In genomic region chr18:22933958-22934423, GRCh38 we compare ENCODE assay signal across 8 cellular contexts. TPM values are rescaled to one million over a fixed set of nuclear protein-coding genes. Genes with fewer than 3 reads are reported as not detected.
DNase-seq lines count a peak whose midpoint lies in the region; ATAC-seq and TF ChIP-seq lines count a peak whose summit lies in the region.

No MANE protein-coding gene starts in this region.

- 8 to 14% methylated on average over 12 to 17 of the region's 17 CpGs for WGBS in transverse colon (ENCODE audit: low coverage in 1 of 2), 2 donors

- ATAC-seq in HG03159 (IDR thresholded peaks at IDR 0.05; ENCODE audit: unreplicated experiment), result peak; percentile 11

- no peak for DNase-seq in activated naive CD4-positive, alpha-beta T cell treated with anti-CD3 and anti-CD28 coated beads for 36 hours
- DNase-seq in activated naive CD4-positive, alpha-beta T cell treated with anti-CD3 and anti-CD28 coated beads, Interleukin-2, amount 50 U/mL, for 16 hours, result no peak
- DNase-seq in activated T-helper 1 cell treated with anti-CD3 and anti-CD28 coated beads, Interleukin-12 subunit alpha, Interleukin-12 subunit beta, Interleukin-2, Interleukin-4 antibody, amounts not matched to agents 30 ng/mL and 10 ng/mL and 1 ng/mL, durations not matched to agents 14 hours and 24 hours and 36 hours (ENCODE audit: low spot score), result no peak
- DNase-seq in transverse colon (no peak), epidermal melanocyte (ENCODE audit: insufficient read length, low spot score) (no peak)
- no peak for DNase-seq in effector CD4-positive, alpha-beta T cell

- TF ChIP-seq EP300 in transverse colon (IDR thresholded peaks at IDR 0.05; ENCODE audit: low read depth), result no peak

- TF ChIP-seq POLR2A in transverse colon (IDR thresholded peaks at IDR 0.05), result no peak

- CTCF ChIA-PET in activated naive CD4-positive, alpha-beta T cell treated with anti-CD3 and anti-CD28 coated beads for 36 hours (lab: Charles Lee), result interaction anchor here (1.3 kb wide), 1 partner anchor 95 kb away, joined by 4 read pairs; no protein-coding TSS in a partner anchor

- peaks cover 14% of the 10 kb centered on the region for H3K4me1 Mint-ChIP-seq in activated naive CD4-positive, alpha-beta T cell treated with anti-CD3 and anti-CD28 coated beads for 36 hours (ENCODE audit: low read depth)
- peaks cover 46% of the 10 kb centered on the region for H3K4me1 Mint-ChIP-seq in activated T-helper 1 cell treated with anti-CD3 and anti-CD28 coated beads, Interleukin-12 subunit alpha, Interleukin-12 subunit beta, Interleukin-2, Interleukin-4 antibody, amounts not matched to agents 30 ng/mL and 10 ng/mL and 1 ng/mL, durations not matched to agents 14 hours and 24 hours and 36 hours (ENCODE audit: low read depth)

- H3K9me3 Mint-ChIP-seq in activated naive CD4-positive, alpha-beta T cell treated with anti-CD3 and anti-CD28 coated beads for 36 hours, result no peaks in the 10 kb centered on the region
- no peaks in the 10 kb centered on the region for H3K9me3 Mint-ChIP-seq in activated T-helper 1 cell treated with anti-CD3 and anti-CD28 coated beads, Interleukin-12 subunit alpha, Interleukin-12 subunit beta, Interleukin-2, Interleukin-4 antibody, amounts not matched to agents 30 ng/mL and 10 ng/mL and 1 ng/mL, durations not matched to agents 14 hours and 24 hours and 36 hours

- no peaks in the 10 kb centered on the region for H3K27me3 Mint-ChIP-seq in activated naive CD4-positive, alpha-beta T cell treated with anti-CD3 and anti-CD28 coated beads for 36 hours (ENCODE audit: low read depth)
- H3K27me3 Mint-ChIP-seq in activated T-helper 1 cell treated with anti-CD3 and anti-CD28 coated beads, Interleukin-12 subunit alpha, Interleukin-12 subunit beta, Interleukin-2, Interleukin-4 antibody, amounts not matched to agents 30 ng/mL and 10 ng/mL and 1 ng/mL, durations not matched to agents 14 hours and 24 hours and 36 hours (ENCODE audit: insufficient read depth), result peaks cover 3% of the 10 kb centered on the region

- H3K36me3 Mint-ChIP-seq in activated naive CD4-positive, alpha-beta T cell treated with anti-CD3 and anti-CD28 coated beads for 36 hours (ENCODE audit: low read depth), result peaks cover 34% of the 10 kb centered on the region
- peaks cover 15% of the 10 kb centered on the region for H3K36me3 Mint-ChIP-seq in activated T-helper 1 cell treated with anti-CD3 and anti-CD28 coated beads, Interleukin-12 subunit alpha, Interleukin-12 subunit beta, Interleukin-2, Interleukin-4 antibody, amounts not matched to agents 30 ng/mL and 10 ng/mL and 1 ng/mL, durations not matched to agents 14 hours and 24 hours and 36 hours (ENCODE audit: low read depth)

- H3K4me3 ChIP-seq in transverse colon, result peak overlapping the region; percentile 62 to 80 (median 66)

- TF ChIP-seq CTCF in transverse colon (IDR thresholded peaks at IDR 0.05), result no peak

- H3K4me3 Mint-ChIP-seq in activated naive CD4-positive, alpha-beta T cell treated with anti-CD3 and anti-CD28 coated beads for 36 hours, result peak overlapping the region; percentile 85
- peak overlapping the region; percentile 98 for H3K4me3 Mint-ChIP-seq in activated T-helper 1 cell treated with anti-CD3 and anti-CD28 coated beads, Interleukin-12 subunit alpha, Interleukin-12 subunit beta, Interleukin-2, Interleukin-4 antibody, amounts not matched to agents 30 ng/mL and 10 ng/mL and 1 ng/mL, durations not matched to agents 14 hours and 24 hours and 36 hours

- intact Hi-C loops in activated naive CD4-positive, alpha-beta T cell treated with anti-CD3 and anti-CD28 coated beads for 36 hours (cut with micrococcal nuclease), result loop anchor here (1.0 to 5.0 kb wide), 7 partner anchors 44 to 1192 kb away; partner anchors contain the start of genes CABLES1, MIB1 and RIOK3
- intact Hi-C loops in activated T-helper 1 cell treated with anti-CD3 and anti-CD28 coated beads, Interleukin-12 subunit alpha, Interleukin-12 subunit beta, Interleukin-2, Interleukin-4 antibody, amounts not matched to agents 30 ng/mL and 10 ng/mL and 1 ng/mL, durations not matched to agents 14 hours and 24 hours and 36 hours (cut with micrococcal nuclease), result loop anchor here (1.0 to 5.0 kb wide), 15 partner anchors 44 to 1332 kb away; partner anchors contain the start of genes ABHD3, ESCO1, MIB1 and NPC1
- intact Hi-C loops in transverse colon (cut with DNase I; ENCODE audit: low total_unique reads), result no loop called here

- no peaks in the 10 kb centered on the region for H3K27me3 ChIP-seq in layer of hippocampus (ENCODE audit: control insufficient read depth, insufficient read depth, low read length)
- no peaks in the 10 kb centered on the region for H3K27me3 ChIP-seq in transverse colon

- H3K9me3 ChIP-seq in transverse colon, result no peaks in the 10 kb centered on the region

- H3K27ac Mint-ChIP-seq in activated naive CD4-positive, alpha-beta T cell treated with anti-CD3 and anti-CD28 coated beads for 36 hours, result peak overlapping the region; percentile 93
- H3K27ac Mint-ChIP-seq in activated T-helper 1 cell treated with anti-CD3 and anti-CD28 coated beads, Interleukin-12 subunit alpha, Interleukin-12 subunit beta, Interleukin-2, Interleukin-4 antibody, amounts not matched to agents 30 ng/mL and 10 ng/mL and 1 ng/mL, durations not matched to agents 14 hours and 24 hours and 36 hours, result peak overlapping the region; percentile 95

- H3K27ac ChIP-seq in layer of hippocampus (ENCODE audit: low read depth, low read length) (peak overlapping the region; percentile 92), transverse colon (peak overlapping the region; percentile 90 to 96 (median 94))

- H3K36me3 ChIP-seq in transverse colon, result no peaks in the 10 kb centered on the region

- in situ Hi-C loops in transverse colon (cut with MboI; ENCODE audit: low pct_ligation_motif_present in 1 of 4, low pct_unique_long_range_greater_than_20kb in 1 of 4, low sequenced_read_pairs in 3 of 4), result no loop called here

- peaks cover 0 to 12% (median 8%) of the 10 kb centered on the region in 4 donors for H3K4me1 ChIP-seq in transverse colon

RNA-seq across cellular contexts. Expression of gene RBBP8, which starts 0.9 kb away (rescaled TPM):
- 10 to 100 TPM; 77.7 to 83.7 TPM for total RNA-seq in activated naive CD4-positive, alpha-beta T cell treated with anti-CD3 and anti-CD28 coated beads for 36 hours
- 93.4 and 95.1 TPM in 2 replicates for total RNA-seq in activated T-helper 1 cell treated with anti-CD3 and anti-CD28 coated beads, Interleukin-12 subunit alpha, Interleukin-12 subunit beta, Interleukin-2, Interleukin-4 antibody, amounts not matched to agents 30 ng/mL and 10 ng/mL and 1 ng/mL, durations not matched to agents 14 hours and 24 hours and 36 hours
- total RNA-seq in transverse colon, result 10 to 100 TPM; 20.7 to 44.1 (median 38.6) TPM
